Comparison of ENCODE assay signal across 9 cellular contexts in genomic region chr11:396948-397548, GRCh38. TPM values are rescaled to one million over a fixed set of nuclear protein-coding genes. Genes with fewer than 3 reads are reported as not detected.
DNase-seq lines count a peak whose midpoint lies in the region; ATAC-seq and TF ChIP-seq lines count a peak whose summit lies in the region.
"Had no signal": no experiment of that assay in that cellular context is flagged by ENCODE, and none has a peak within 500 bp of the region (broad histone marks: within the 10 kb centered on the region; RNA-seq: fewer than 3 reads in every experiment).

No MANE protein-coding gene starts in this region.

- no peaks in the 10 kb centered on the region for H3K27me3 ChIP-seq in SJCRH30

- TF ChIP-seq CTCF in HFFc6 (IDR thresholded peaks at IDR 0.05): peak; percentile 62; the same call in 1 of the 2 replicates

- H3K27me3 Mint-ChIP-seq in HFFc6 (ENCODE audit: insufficient read depth): peaks cover 5% of the 10 kb centered on the region
- peaks cover 30% of the 10 kb centered on the region for H3K27me3 Mint-ChIP-seq in dendritic cell treated with granulocyte-macrophage colony-stimulating factor and Interleukin-4, amounts not matched to agents 40 ng/mL and 50 ng/mL, for 4 days
- peaks cover 0 to 4% of the 10 kb centered on the region in 2 donors for H3K27me3 Mint-ChIP-seq in natural killer cell treated with Interleukin-12 subunit alpha and Interleukin-12 subunit beta and Interleukin-15 and Interleukin-18, amount 100 ng/mL, for 72 hours

- ATAC-seq in natural killer cell treated with Interleukin-12 subunit alpha and Interleukin-12 subunit beta and Interleukin-15 and Interleukin-18, amount 100 ng/mL, for 72 hours: peak; percentile 68 to 90
- ATAC-seq in HG03571 (IDR thresholded peaks at IDR 0.05; ENCODE audit: unreplicated experiment) (no peak), HG03097 (IDR thresholded peaks at IDR 0.05; ENCODE audit: low FRiP score, unreplicated experiment) (no peak)

- no peak overlapping the region for H3K27ac ChIP-seq in SJCRH30
- H3K27ac ChIP-seq: SK-N-MC had no signal

- H3K36me3 Mint-ChIP-seq in HFFc6 (ENCODE audit: low read depth): no peaks in the 10 kb centered on the region
- no peaks in the 10 kb centered on the region for H3K36me3 Mint-ChIP-seq in dendritic cell treated with granulocyte-macrophage colony-stimulating factor and Interleukin-4, amounts not matched to agents 40 ng/mL and 50 ng/mL, for 4 days (ENCODE audit: low read depth)
- no peaks in the 10 kb centered on the region for H3K36me3 Mint-ChIP-seq in natural killer cell treated with Interleukin-12 subunit alpha and Interleukin-12 subunit beta and Interleukin-15 and Interleukin-18, amount 100 ng/mL, for 72 hours

- H3K4me3 ChIP-seq in SJCRH30: peak overlapping the region; percentile 39
- H3K4me3 ChIP-seq: SK-N-MC had no signal

- intact Hi-C loops in dendritic cell treated with granulocyte-macrophage colony-stimulating factor and Interleukin-4, amounts not matched to agents 40 ng/mL and 50 ng/mL, for 4 days (cut with micrococcal nuclease): no loop called here

- H3K9me3 ChIP-seq in SJCRH30 (replicated peaks): no peaks in the 10 kb centered on the region

- H3K36me3 ChIP-seq in SJCRH30: no peaks in the 10 kb centered on the region

- DNase-seq in GF-D8 (lab: John Stamatoyannopoulos, UW) (peak; percentile 6), HFFc6 (peak; percentile 53), SJCRH30 (peak; percentile 53 to 62), NCI-H226 (no peak)
- peak; percentile 75 for DNase-seq in natural killer cell treated with Interleukin-12 subunit alpha and Interleukin-12 subunit beta and Interleukin-15 and Interleukin-18, amount 100 ng/mL, for 72 hours (ENCODE audit: low spot score)

- H3K4me1 Mint-ChIP-seq in HFFc6 (ENCODE audit: low read depth): peaks cover 11% of the 10 kb centered on the region
- H3K4me1 Mint-ChIP-seq in dendritic cell treated with granulocyte-macrophage colony-stimulating factor and Interleukin-4, amounts not matched to agents 40 ng/mL and 50 ng/mL, for 4 days (ENCODE audit: low read depth): peaks cover 12% of the 10 kb centered on the region
- peaks cover 0 to 10% of the 10 kb centered on the region in 2 donors for H3K4me1 Mint-ChIP-seq in natural killer cell treated with Interleukin-12 subunit alpha and Interleukin-12 subunit beta and Interleukin-15 and Interleukin-18, amount 100 ng/mL, for 72 hours (ENCODE audit: low read depth in 2 of 2)

- no peak overlapping the region for H3K27ac Mint-ChIP-seq in HFFc6
- no peak overlapping the region for H3K27ac Mint-ChIP-seq in dendritic cell treated with granulocyte-macrophage colony-stimulating factor and Interleukin-4, amounts not matched to agents 40 ng/mL and 50 ng/mL, for 4 days
- no peak overlapping the region for H3K27ac Mint-ChIP-seq in natural killer cell treated with Interleukin-12 subunit alpha and Interleukin-12 subunit beta and Interleukin-15 and Interleukin-18, amount 100 ng/mL, for 72 hours

- peaks cover 4% of the 10 kb centered on the region; the same call in 1 of the 2 replicates for H3K9me3 Mint-ChIP-seq in HFFc6
- H3K9me3 Mint-ChIP-seq in dendritic cell treated with granulocyte-macrophage colony-stimulating factor and Interleukin-4, amounts not matched to agents 40 ng/mL and 50 ng/mL, for 4 days: peaks cover 18% of the 10 kb centered on the region
- no peaks in the 10 kb centered on the region for H3K9me3 Mint-ChIP-seq in natural killer cell treated with Interleukin-12 subunit alpha and Interleukin-12 subunit beta and Interleukin-15 and Interleukin-18, amount 100 ng/mL, for 72 hours

- H3K4me3 Mint-ChIP-seq in HFFc6: no peak overlapping the region
- H3K4me3 Mint-ChIP-seq in dendritic cell treated with granulocyte-macrophage colony-stimulating factor and Interleukin-4, amounts not matched to agents 40 ng/mL and 50 ng/mL, for 4 days: peak overlapping the region; percentile 66
- H3K4me3 Mint-ChIP-seq in natural killer cell treated with Interleukin-12 subunit alpha and Interleukin-12 subunit beta and Interleukin-15 and Interleukin-18, amount 100 ng/mL, for 72 hours: no peak overlapping the region

- no peaks in the 10 kb centered on the region for H3K4me1 ChIP-seq in SJCRH30

RNA-seq across cellular contexts. Expression of gene PKP3, which starts 3.0 kb away (rescaled TPM):
- 1 to 10 TPM; 2.5 to 3.3 (median 2.9) TPM for total RNA-seq in HFFc6 (2021; fragmentation: NEBNext Ultra II Directional; extraction: Animal tissue kit (Norgen Biotek cat#: 25700))
- 0.18 TPM in 1 of 2 replicates, not detected in the other for total RNA-seq in SJCRH30 (2014; rRNA removed; shearing (Covaris generic))
- total RNA-seq in natural killer cell treated with Interleukin-12 subunit alpha and Interleukin-12 subunit beta and Interleukin-15 and Interleukin-18, amount 100 ng/mL, for 72 hours: not detected

RNA-seq across cellular contexts. Expression of gene SIGIRR, which starts 17.8 kb away (rescaled TPM):
- total RNA-seq in HFFc6 (2021; fragmentation: NEBNext Ultra II Directional; extraction: Animal tissue kit (Norgen Biotek cat#: 25700)): 10 to 100 TPM; 15.9 to 21.6 (median 18.7) TPM
- total RNA-seq in SJCRH30 (2014; rRNA removed; shearing (Covaris generic)): not detected in 2 replicates
- 10 to 100 TPM; 39.0 to 44.9 TPM for total RNA-seq in natural killer cell treated with Interleukin-12 subunit alpha and Interleukin-12 subunit beta and Interleukin-15 and Interleukin-18, amount 100 ng/mL, for 72 hours

RNA-seq across cellular contexts. Expression of gene B4GALNT4, which starts 27.7 kb away (rescaled TPM):
- total RNA-seq in HFFc6 (2021; fragmentation: NEBNext Ultra II Directional; extraction: Animal tissue kit (Norgen Biotek cat#: 25700)): 10 to 100 TPM in 1 of 6 experiments, 1 to 10 TPM in 5; 6.4 to 12.1 (median 8.4) TPM
- 0.08 TPM in 1 of 2 replicates, not detected in the other for total RNA-seq in SJCRH30 (2014; rRNA removed; shearing (Covaris generic))
- under 1 TPM in 1 of 2 donors, not detected in 1; 0.50 TPM for total RNA-seq in natural killer cell treated with Interleukin-12 subunit alpha and Interleukin-12 subunit beta and Interleukin-15 and Interleukin-18, amount 100 ng/mL, for 72 hours

RNA-seq across cellular contexts. Expression of gene ANO9, which starts 44.8 kb away (rescaled TPM):
- not detected for total RNA-seq in HFFc6 (2021; fragmentation: NEBNext Ultra II Directional; extraction: Animal tissue kit (Norgen Biotek cat#: 25700))
- total RNA-seq in SJCRH30 (2014; rRNA removed; shearing (Covaris generic)): 0.61 and 0.73 TPM in 2 replicates
- 1 to 10 TPM; 2.4 to 6.7 TPM for total RNA-seq in natural killer cell treated with Interleukin-12 subunit alpha and Interleukin-12 subunit beta and Interleukin-15 and Interleukin-18, amount 100 ng/mL, for 72 hours

RNA-seq across cellular contexts. Expression of gene PTDSS2, which starts 53.0 kb away (rescaled TPM):
- total RNA-seq in HFFc6 (2021; fragmentation: NEBNext Ultra II Directional; extraction: Animal tissue kit (Norgen Biotek cat#: 25700)): 10 to 100 TPM; 23.3 to 34.5 (median 27.2) TPM
- 30.9 and 34.4 TPM in 2 replicates for total RNA-seq in SJCRH30 (2014; rRNA removed; shearing (Covaris generic))
- total RNA-seq in natural killer cell treated with Interleukin-12 subunit alpha and Interleukin-12 subunit beta and Interleukin-15 and Interleukin-18, amount 100 ng/mL, for 72 hours: 10 to 100 TPM; 20.6 to 56.9 TPM

Comparison
In these comparisons a context has a peak if more than half of its experiments do, and no peak if none do; other contexts are left out.
1. ATAC-seq: peak in natural killer cell treated with Interleukin-12 subunit alpha and Interleukin-12 subunit beta and Interleukin-15 and Interleukin-18, amount 100 ng/mL, for 72 hours (2 of 2); none in HG03571 (single experiment) and HG03097 (single experiment).
2. RNA of gene SIGIRR, which starts 17.8 kb away (total RNA-seq): 39.0 to 44.9 TPM in natural killer cell treated with Interleukin-12 subunit alpha and Interleukin-12 subunit beta and Interleukin-15 and Interleukin-18, amount 100 ng/mL, for 72 hours and 15.9 to 21.6 TPM in HFFc6; not detected in SJCRH30; every median in the first group is over 10 times any median in the second.